2 cellular contexts compared by ENCODE assay signal in genomic region chr22:29374806-29375205, GRCh38. TPM values are rescaled to one million over a fixed set of nuclear protein-coding genes. Genes with fewer than 3 reads are reported as not detected.
"Had no signal": no experiment of that assay in that cellular context is flagged by ENCODE, and none has a peak within 500 bp of the region (broad histone marks: within the 10 kb centered on the region; RNA-seq: fewer than 3 reads in every experiment).

No MANE protein-coding gene starts in this region.

RNA-seq across cellular contexts. Expression of gene RASL10A, which starts 59.3 kb away (rescaled TPM):
- polyA plus RNA-seq: mammary epithelial cell; naive thymus-derived CD8-positive, alpha-beta T cell had no signal
